In the genomic region with DNA sequence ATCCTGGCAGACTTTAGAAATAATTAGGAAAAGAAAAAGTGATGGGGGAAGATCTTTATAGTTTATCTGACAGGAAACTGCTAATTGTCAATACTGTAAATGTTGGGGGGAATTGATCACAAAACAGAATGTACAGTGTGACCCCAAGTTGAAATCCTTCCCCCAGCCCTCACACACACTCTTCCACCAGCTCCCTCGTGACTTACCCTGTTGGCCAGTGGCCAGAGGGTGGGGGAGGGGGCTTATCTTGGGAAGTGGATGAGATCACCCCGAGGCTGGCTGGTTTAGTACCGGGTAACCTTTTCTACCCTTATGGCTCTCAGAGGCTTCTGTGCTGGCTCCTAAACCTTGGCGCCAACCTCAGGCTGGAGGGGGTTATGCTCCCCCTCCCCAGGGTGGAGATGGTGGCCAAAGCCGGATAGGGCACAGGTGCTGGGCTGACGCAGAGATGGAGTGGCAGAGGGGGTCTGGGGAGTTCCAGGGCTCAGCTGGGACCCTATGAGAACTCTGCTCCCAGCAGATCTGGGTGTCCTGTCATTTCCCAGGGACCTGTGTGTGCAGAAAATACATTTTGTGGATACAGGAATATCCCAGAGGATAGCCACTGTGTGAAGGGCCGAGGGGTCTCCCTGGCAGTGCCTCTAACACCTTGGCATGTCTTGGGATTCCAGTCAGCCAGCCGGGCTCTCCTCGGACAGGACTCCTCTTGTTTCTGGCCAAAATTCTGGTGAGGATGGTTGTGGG, we compare ENCODE assay signal across 1 cellular context.
A peak's percentile ranks its signal among the peaks of the same experiment; 100 is the strongest.
TF ChIP-seq lines count a peak whose summit lies in the region.

No MANE protein-coding gene starts in this region.

TF ChIP-seq in SK-N-SH, 30 proteins besides CTCF, POLR2A, EP300 and RAD21 (continued from another document):
- TF ChIP-seq, protein P1, sequence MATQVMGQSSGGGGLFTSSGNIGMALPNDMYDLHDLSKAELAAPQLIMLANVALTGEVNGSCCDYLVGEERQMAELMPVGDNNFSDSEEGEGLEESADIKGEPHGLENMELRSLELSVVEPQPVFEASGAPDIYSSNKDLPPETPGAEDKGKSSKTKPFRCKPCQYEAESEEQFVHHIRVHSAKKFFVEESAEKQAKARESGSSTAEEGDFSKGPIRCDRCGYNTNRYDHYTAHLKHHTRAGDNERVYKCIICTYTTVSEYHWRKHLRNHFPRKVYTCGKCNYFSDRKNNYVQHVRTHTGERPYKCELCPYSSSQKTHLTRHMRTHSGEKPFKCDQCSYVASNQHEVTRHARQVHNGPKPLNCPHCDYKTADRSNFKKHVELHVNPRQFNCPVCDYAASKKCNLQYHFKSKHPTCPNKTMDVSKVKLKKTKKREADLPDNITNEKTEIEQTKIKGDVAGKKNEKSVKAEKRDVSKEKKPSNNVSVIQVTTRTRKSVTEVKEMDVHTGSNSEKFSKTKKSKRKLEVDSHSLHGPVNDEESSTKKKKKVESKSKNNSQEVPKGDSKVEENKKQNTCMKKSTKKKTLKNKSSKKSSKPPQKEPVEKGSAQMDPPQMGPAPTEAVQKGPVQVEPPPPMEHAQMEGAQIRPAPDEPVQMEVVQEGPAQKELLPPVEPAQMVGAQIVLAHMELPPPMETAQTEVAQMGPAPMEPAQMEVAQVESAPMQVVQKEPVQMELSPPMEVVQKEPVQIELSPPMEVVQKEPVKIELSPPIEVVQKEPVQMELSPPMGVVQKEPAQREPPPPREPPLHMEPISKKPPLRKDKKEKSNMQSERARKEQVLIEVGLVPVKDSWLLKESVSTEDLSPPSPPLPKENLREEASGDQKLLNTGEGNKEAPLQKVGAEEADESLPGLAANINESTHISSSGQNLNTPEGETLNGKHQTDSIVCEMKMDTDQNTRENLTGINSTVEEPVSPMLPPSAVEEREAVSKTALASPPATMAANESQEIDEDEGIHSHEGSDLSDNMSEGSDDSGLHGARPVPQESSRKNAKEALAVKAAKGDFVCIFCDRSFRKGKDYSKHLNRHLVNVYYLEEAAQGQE (IDR thresholded peaks at IDR 0.05; ENCODE audit: low read depth, low read length) = 0 out of 2 replicates have a peak, but pooled peaks have one; percentile 25
- no peak for TF ChIP-seq ELF1 (IDR thresholded peaks at IDR 0.05)
- peak; percentile 56 for TF ChIP-seq CHD2 (IDR thresholded peaks at IDR 0.05; ENCODE audit: low read length, partially characterized antibody)
- peak; percentile 59; the same call in 1 of the 2 replicates for TF ChIP-seq USF1 (IDR thresholded peaks at IDR 0.05; ENCODE audit: borderline replicate concordance, low read depth)
- TF ChIP-seq POLR2AphosphoS5 (IDR thresholded peaks at IDR 0.05; ENCODE audit: low read depth, low read length) = no peak
- no peak for TF ChIP-seq YY1 (IDR thresholded peaks at IDR 0.05; ENCODE audit: low read depth)
- peak; percentile 97 for TF ChIP-seq NFIC (IDR thresholded peaks at IDR 0.05; ENCODE audit: borderline replicate concordance)
- TF ChIP-seq, protein P2, sequence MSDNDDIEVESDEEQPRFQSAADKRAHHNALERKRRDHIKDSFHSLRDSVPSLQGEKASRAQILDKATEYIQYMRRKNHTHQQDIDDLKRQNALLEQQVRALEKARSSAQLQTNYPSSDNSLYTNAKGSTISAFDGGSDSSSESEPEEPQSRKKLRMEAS (IDR thresholded peaks at IDR 0.05; ENCODE audit: low read depth) = no peak
- no peak for TF ChIP-seq GABPA (IDR thresholded peaks at IDR 0.05; ENCODE audit: low read depth)
- no peak for TF ChIP-seq SMC3 (IDR thresholded peaks at IDR 0.05; ENCODE audit: low read depth, low read length)
- TF ChIP-seq PBX3 (IDR thresholded peaks at IDR 0.05) = no peak
- no peak for TF ChIP-seq RFX5 (IDR thresholded peaks at IDR 0.05; ENCODE audit: low read length)
- no peak for TF ChIP-seq RXRA (IDR thresholded peaks at IDR 0.05; ENCODE audit: borderline replicate concordance, low read depth)
- TF ChIP-seq RCOR1 (IDR thresholded peaks at IDR 0.05; ENCODE audit: low read length) = 0 out of 2 replicates have a peak, but pooled peaks have one; percentile 7
